In genomic region chr2:24082787-24083566, GRCh38 we compare ENCODE assay signal across 1 cellular context.
TF ChIP-seq lines count a peak whose summit lies in the region.

No MANE protein-coding gene starts in this region.

TF ChIP-seq in A549, 52 proteins besides CTCF, POLR2A, EP300 and RAD21 (continued from another document):
- TF ChIP-seq HMGXB4 (CRISPR knock-in tag; IDR thresholded peaks at IDR 0.05; ENCODE audit: borderline replicate concordance) (no peak), FOXS1 (CRISPR knock-in tag; IDR thresholded peaks at IDR 0.05) (no peak)
